Comparison of ENCODE assay signal across 23 cellular contexts in the genomic region with DNA sequence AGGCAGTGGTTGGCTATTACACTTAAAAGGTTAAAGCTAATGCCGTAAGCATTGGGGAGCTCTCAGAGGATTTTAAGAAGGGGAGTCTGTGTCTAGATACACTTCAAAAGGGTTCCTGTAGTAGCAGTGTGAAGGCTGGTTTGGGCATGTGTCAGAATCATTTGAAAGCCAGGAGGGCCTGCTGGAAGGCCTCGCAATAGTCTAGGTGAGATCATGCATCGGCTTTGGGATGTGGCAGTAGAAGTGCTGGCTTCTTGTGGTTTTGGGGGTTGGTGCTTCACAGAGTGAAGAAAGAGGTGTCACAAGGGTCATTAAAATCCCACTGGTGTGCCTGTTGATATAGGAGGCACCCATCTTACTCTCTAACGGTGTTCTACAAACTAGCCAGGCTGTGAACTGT.
DNase-seq lines count a peak whose midpoint lies in the region; ATAC-seq and TF ChIP-seq lines count a peak whose summit lies in the region.
"Had no signal": no experiment of that assay in that cellular context is flagged by ENCODE, and none has a peak within 500 bp of the region (broad histone marks: within the 10 kb centered on the region; RNA-seq: fewer than 3 reads in every experiment).

No MANE protein-coding gene starts in this region.

- H3K36me3 ChIP-seq in testis (ENCODE audit: low read depth, missing control alignments) = no peaks in the 10 kb centered on the region

- no peak overlapping the region for H3K4me3 ChIP-seq in testis
- H3K4me3 ChIP-seq: A549, GM12878 had no signal

- H3K27ac ChIP-seq in testis = no peak overlapping the region
- H3K27ac ChIP-seq: 22Rv1, A549, C4-2B, HL-60 had no signal

- no peak overlapping the region for H3K27ac Mint-ChIP-seq in central memory CD8-positive, alpha-beta T cell (ENCODE audit: low read depth)
- H3K27ac Mint-ChIP-seq: CD4-positive, alpha-beta T cell; HFFc6 had no signal

- no peak for TF ChIP-seq CTCF in testis (IDR thresholded peaks at IDR 0.05)

- peak; percentile 32 for ATAC-seq in central memory CD8-positive, alpha-beta T cell (replicated peaks; ENCODE audit: extremely low read depth, poor library complexity, severe bottlenecking)
- ATAC-seq: A549, GM12878, HCT116 had no signal

- no peaks in the 10 kb centered on the region for H3K36me3 Mint-ChIP-seq in central memory CD8-positive, alpha-beta T cell (ENCODE audit: insufficient read depth)

- H3K4me1 Mint-ChIP-seq in central memory CD8-positive, alpha-beta T cell = no peaks in the 10 kb centered on the region

- H3K4me3 Mint-ChIP-seq in central memory CD8-positive, alpha-beta T cell = no peak overlapping the region
- H3K4me3 Mint-ChIP-seq: CD4-positive, alpha-beta T cell; HFFc6 had no signal

- no peak for TF ChIP-seq POLR2A in testis (IDR thresholded peaks at IDR 0.05)

- H3K4me1 ChIP-seq in testis = no peaks in the 10 kb centered on the region
- H3K4me1 ChIP-seq: A549 had no signal

- no peaks in the 10 kb centered on the region for H3K9me3 ChIP-seq in testis
- H3K9me3 ChIP-seq: A549 had no signal

- H3K27me3 Mint-ChIP-seq in central memory CD8-positive, alpha-beta T cell = no peaks in the 10 kb centered on the region
- H3K27me3 Mint-ChIP-seq: CD4-positive, alpha-beta T cell had no signal

- H3K27me3 ChIP-seq in testis = no peaks in the 10 kb centered on the region

- 80 to 90% methylated on average over 4 of the region's 4 CpGs for WGBS in testis, 2 donors

- intact Hi-C loops in testis (cut with DNase I; ENCODE audit: low total_unique reads) = no loop called here

- H3K9me3 Mint-ChIP-seq in central memory CD8-positive, alpha-beta T cell = no peaks in the 10 kb centered on the region
- H3K9me3 Mint-ChIP-seq: CD4-positive, alpha-beta T cell; HFFc6 had no signal

- DNase-seq in SKM-1 treated with dmso at 0.1 percent for 144 hours (lab: John Stamatoyannopoulos, UW; ENCODE audit: unreplicated experiment) = peak; percentile 2
- no peak for DNase-seq in SKM-1 (lab: John Stamatoyannopoulos, UW; ENCODE audit: unreplicated experiment)
- no peak for DNase-seq in central memory CD8-positive, alpha-beta T cell (ENCODE audit: low spot score in 2 of 2)
- DNase-seq in myocyte (ENCODE audit: low read depth) = peak; percentile 2
- DNase-seq in NCI-H1417 treated with DMSO at 0.1 percent for 48 hours (lab: John Stamatoyannopoulos, UW) = no peak
- DNase-seq in testis = no peak
- DNase-seq in NCI-H446 treated with DMSO at 0.1 percent for 48 hours (lab: John Stamatoyannopoulos, UW) = no peak
- DNase-seq: AML-193; Calu3; CD4-positive, alpha-beta T cell; DMS 273 treated with DMSO at 0.1 percent for 48 hours; DMS53; DND-41; EL; GOT3; H7; HFFc6 had no signal

Comparison
In these comparisons a context has a peak if more than half of its experiments do, and no peak if none do; other contexts are left out.
1. DNase-seq: peak in SKM-1 treated with dmso at 0.1 percent for 144 hours (single experiment) and myocyte (single experiment); none in SKM-1 (single experiment), central memory CD8-positive, alpha-beta T cell (0 of 2), NCI-H1417 treated with DMSO at 0.1 percent for 48 hours (single experiment), testis (single experiment) and NCI-H446 treated with DMSO at 0.1 percent for 48 hours (single experiment).